ENCODE assay signal across 8 cellular contexts in genomic region chr10:132904169-132904813, GRCh38. TPM values are rescaled to one million over a fixed set of nuclear protein-coding genes. Genes with fewer than 3 reads are reported as not detected.
A peak's percentile ranks its signal among the peaks of the same experiment; 100 is the strongest.
DNase-seq lines count a peak whose midpoint lies in the region; ATAC-seq, FAIRE-seq and TF ChIP-seq lines count a peak whose summit lies in the region.

No MANE protein-coding gene starts in this region.

- H3K9ac ChIP-seq in endothelial cell of umbilical vein (replicated peaks; ENCODE audit: extremely low read depth, insufficient read depth, low read length), result no peak overlapping the region

- H3K36me3 ChIP-seq in endothelial cell of umbilical vein (ENCODE audit: control insufficient read depth in 2 of 2, extremely low read depth in 1 of 2, insufficient read depth in 2 of 2, low read length in 2 of 2), result no peaks in the 10 kb centered on the region

- no peaks in the 10 kb centered on the region for H3K36me3 Mint-ChIP-seq in T-helper 17 cell (ENCODE audit: low read depth)
- H3K36me3 Mint-ChIP-seq in natural killer cell treated with Interleukin-12 subunit alpha and Interleukin-12 subunit beta and Interleukin-15 and Interleukin-18, amount 100 ng/mL, for 72 hours, result no peaks in the 10 kb centered on the region

- peak; percentile 72 for FAIRE-seq in endothelial cell of umbilical vein (lab: Jason Lieb, UNC)

- no peaks in the 10 kb centered on the region for H3K9me1 ChIP-seq in endothelial cell of umbilical vein (replicated peaks; ENCODE audit: control insufficient read depth, extremely low read depth, insufficient read depth, low read length)

- POLR2A ChIA-PET in endothelial cell of umbilical vein (lab: Charles Lee), result no interaction called here

- intact Hi-C loops in endothelial cell of umbilical vein (cut with micrococcal nuclease), result loop anchor here (1.0 to 5.0 kb wide), 4 partner anchors 67 to 413 kb away; no protein-coding TSS in a partner anchor

- CTCF ChIA-PET in endothelial cell of umbilical vein (lab: Charles Lee), result interaction anchor here (0.7 to 1.5 kb wide), 3 partner anchors 9 to 36 kb away, joined by 3 read pairs; no protein-coding TSS in a partner anchor

- no peak for TF ChIP-seq POLR2A in endothelial cell of umbilical vein (IDR thresholded peaks at IDR 0.05; ENCODE audit: low read depth, low read length)

- peak; percentile 40 for ATAC-seq in T-helper 17 cell
- peak in 1 of 2 donors; percentile 54 for ATAC-seq in natural killer cell treated with Interleukin-12 subunit alpha and Interleukin-12 subunit beta and Interleukin-15 and Interleukin-18, amount 100 ng/mL, for 72 hours
- no peak for ATAC-seq in HG02588 (IDR thresholded peaks at IDR 0.05; ENCODE audit: unreplicated experiment)

- H3K9me3 Mint-ChIP-seq in natural killer cell treated with Interleukin-12 subunit alpha and Interleukin-12 subunit beta and Interleukin-15 and Interleukin-18, amount 100 ng/mL, for 72 hours, result no peaks in the 10 kb centered on the region

- no peaks in the 10 kb centered on the region for H3K9me3 ChIP-seq in T-helper 17 cell (ENCODE audit: control insufficient read depth, low read length, poor library complexity, severe bottlenecking)
- H3K9me3 ChIP-seq in endothelial cell of umbilical vein (replicated peaks; ENCODE audit: control insufficient read depth, insufficient read depth, low read length), result no peaks in the 10 kb centered on the region

- peak overlapping the region; percentile 28 for H3K4me3 Mint-ChIP-seq in T-helper 17 cell
- peak overlapping the region; percentile 16 for H3K4me3 Mint-ChIP-seq in natural killer cell treated with Interleukin-12 subunit alpha and Interleukin-12 subunit beta and Interleukin-15 and Interleukin-18, amount 100 ng/mL, for 72 hours

- dilution Hi-C loops in endothelial cell of umbilical vein (cut with MboI; ENCODE audit: extremely low pct_ligation_motif_present, low sequenced_read_pairs), result no loop called here

- H4K20me1 ChIP-seq in endothelial cell of umbilical vein (replicated peaks; ENCODE audit: control insufficient read depth, extremely low read depth, insufficient read depth, low read length), result no peaks in the 10 kb centered on the region

- H3K27ac ChIP-seq in endothelial cell of umbilical vein (ENCODE audit: insufficient read depth, low read depth, low read length), result no peak overlapping the region

- H3K4me1 ChIP-seq in endothelial cell of umbilical vein (ENCODE audit: control insufficient read depth, extremely low read depth, insufficient read depth, low read length), result no peaks in the 10 kb centered on the region

- peak overlapping the region; percentile 8 for H3K27ac Mint-ChIP-seq in T-helper 17 cell
- H3K27ac Mint-ChIP-seq in natural killer cell treated with Interleukin-12 subunit alpha and Interleukin-12 subunit beta and Interleukin-15 and Interleukin-18, amount 100 ng/mL, for 72 hours, result no peak overlapping the region

- TF ChIP-seq CTCF in endothelial cell of umbilical vein (IDR thresholded peaks at IDR 0.05; ENCODE audit: extremely low read depth in 1 of 2, insufficient read depth in 1 of 2, low read depth in 1 of 2, low read length in 2 of 2), result peak; percentile 76 to 81

- H3K4me2 ChIP-seq in endothelial cell of umbilical vein (ENCODE audit: insufficient read depth, low read length), result no peak overlapping the region

- H3K79me2 ChIP-seq in endothelial cell of umbilical vein (ENCODE audit: control insufficient read depth, insufficient read depth, low read length), result no peaks in the 10 kb centered on the region

- BruUV-seq in endothelial cell of umbilical vein (replicated peaks; lab: Mats Ljungman, UMichigan), result no TSS peak

- H3K4me3 ChIP-seq in endothelial cell of umbilical vein (replicated peaks in 1 of 3; ENCODE audit: insufficient read depth in 1 of 3, low read depth in 1 of 3, low read length in 3 of 3), result no peak overlapping the region

- peak; percentile 4 for DNase-seq in DMS79 treated with DMSO at 0.1 percent for 48 hours (lab: John Stamatoyannopoulos, UW)
- DNase-seq in HK-2 (ENCODE audit: unreplicated experiment), result peak; percentile 56
- DNase-seq in T-helper 17 cell, result no peak
- DNase-seq in endothelial cell of umbilical vein (ENCODE audit: low read depth, low spot score), result peak; percentile 33
- peak; percentile 63 for DNase-seq in natural killer cell treated with Interleukin-12 subunit alpha and Interleukin-12 subunit beta and Interleukin-15 and Interleukin-18, amount 100 ng/mL, for 72 hours (ENCODE audit: low spot score)
- no peak for DNase-seq in activated gamma-delta T cell treated with Interleukin-2 at 50 U/mL for 16 hours
- no peak for DNase-seq in NCI-H510A treated with DMSO at 0.1 percent for 48 hours (lab: John Stamatoyannopoulos, UW)

- peaks cover 9% of the 10 kb centered on the region for H3K4me1 Mint-ChIP-seq in T-helper 17 cell
- H3K4me1 Mint-ChIP-seq in natural killer cell treated with Interleukin-12 subunit alpha and Interleukin-12 subunit beta and Interleukin-15 and Interleukin-18, amount 100 ng/mL, for 72 hours (ENCODE audit: low read depth in 2 of 2), result peaks cover 8 to 11% of the 10 kb centered on the region in 2 donors

- H3K27me3 ChIP-seq in endothelial cell of umbilical vein (ENCODE audit: control insufficient read depth in 2 of 2, insufficient read depth in 2 of 2, low read length in 2 of 2), result no peaks in the 10 kb centered on the region

- no peak overlapping the region for H2AFZ ChIP-seq in endothelial cell of umbilical vein (ENCODE audit: low read depth, low read length)

- peaks cover 36% of the 10 kb centered on the region for H3K27me3 Mint-ChIP-seq in T-helper 17 cell
- peaks cover 14 to 36% of the 10 kb centered on the region in 2 donors for H3K27me3 Mint-ChIP-seq in natural killer cell treated with Interleukin-12 subunit alpha and Interleukin-12 subunit beta and Interleukin-15 and Interleukin-18, amount 100 ng/mL, for 72 hours

TF ChIP-seq in endothelial cell of umbilical vein, 7 proteins besides CTCF, POLR2A, EP300 and RAD21:
- TF ChIP-seq POLR2AphosphoS5 (IDR thresholded peaks at IDR 0.05; ENCODE audit: insufficient read depth, low read depth, low read length) (no peak), MYC (IDR thresholded peaks at IDR 0.05; ENCODE audit: low read depth, low read length) (no peak), JUN (IDR thresholded peaks at IDR 0.05; ENCODE audit: borderline replicate concordance, insufficient read depth, insufficient read length, low read depth) (no peak), EZH2 (IDR thresholded peaks at IDR 0.05; ENCODE audit: borderline replicate concordance, low read depth, low read length, severe bottlenecking) (no peak), GATA2 (IDR thresholded peaks at IDR 0.05; ENCODE audit: insufficient read depth, insufficient read length, low read depth, low read length) (no peak), FOS (IDR thresholded peaks at IDR 0.05; ENCODE audit: borderline replicate concordance, insufficient read depth, low read length) (no peak)
- TF ChIP-seq, protein P1, sequence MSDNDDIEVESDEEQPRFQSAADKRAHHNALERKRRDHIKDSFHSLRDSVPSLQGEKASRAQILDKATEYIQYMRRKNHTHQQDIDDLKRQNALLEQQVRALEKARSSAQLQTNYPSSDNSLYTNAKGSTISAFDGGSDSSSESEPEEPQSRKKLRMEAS (IDR thresholded peaks at IDR 0.05; ENCODE audit: insufficient read depth, insufficient read length), result no peak

RNA-seq across cellular contexts. Expression of gene CFAP46, which starts 38.1 kb away (rescaled TPM):
- not detected for total RNA-seq in T-helper 17 cell
- 0.75 and 1.1 TPM in 2 replicates for total RNA-seq in endothelial cell of umbilical vein
- polyA plus RNA-seq in endothelial cell of umbilical vein, result 0.88 and 0.98 TPM in 2 replicates
- polyA plus RNA-seq in endothelial cell of umbilical vein (2011; cell fraction: cytosol; rRNA removed), result 1.2 TPM in 2 replicates
- polyA plus RNA-seq in endothelial cell of umbilical vein (2011; cell fraction: nucleus; rRNA removed), result 0.98 and 1.1 TPM in 2 replicates
- polyA plus RNA-seq in endothelial cell of umbilical vein (2012), result 1.4 and 1.6 TPM in 2 replicates
- polyA minus RNA-seq in endothelial cell of umbilical vein, result 0.56 and 0.85 TPM in 2 replicates
- polyA minus RNA-seq in endothelial cell of umbilical vein (2011; cell fraction: cytosol; rRNA and poly(A)+ RNA removed), result not detected
- polyA minus RNA-seq in endothelial cell of umbilical vein (2011; cell fraction: nucleus; rRNA and poly(A)+ RNA removed), result 0.38 and 0.72 TPM in 2 replicates
- under 1 TPM in 1 of 2 donors, not detected in 1; 0.19 TPM for total RNA-seq in natural killer cell treated with Interleukin-12 subunit alpha and Interleukin-12 subunit beta and Interleukin-15 and Interleukin-18, amount 100 ng/mL, for 72 hours

Comparison
In these comparisons a context has a peak if more than half of its experiments do, and no peak if none do; other contexts are left out.
1. DNase-seq: peak in DMS79 treated with DMSO at 0.1 percent for 48 hours (single experiment), HK-2 (single experiment), endothelial cell of umbilical vein (single experiment) and natural killer cell treated with Interleukin-12 subunit alpha and Interleukin-12 subunit beta and Interleukin-15 and Interleukin-18, amount 100 ng/mL, for 72 hours (single experiment); none in T-helper 17 cell (0 of 3), activated gamma-delta T cell treated with Interleukin-2 at 50 U/mL for 16 hours (single experiment) and NCI-H510A treated with DMSO at 0.1 percent for 48 hours (single experiment).